8 cellular contexts compared by ENCODE assay signal in genomic region chr12:123271182-123271491, GRCh38. TPM values are rescaled to one million over a fixed set of nuclear protein-coding genes. Genes with fewer than 3 reads are reported as not detected.
DNase-seq lines count a peak whose midpoint lies in the region; ATAC-seq and TF ChIP-seq lines count a peak whose summit lies in the region.

No MANE protein-coding gene starts in this region.

- H2AFZ ChIP-seq in OCI-LY3 (ENCODE audit: low read depth, low read length), result no peak overlapping the region
- H2AFZ ChIP-seq in fibroblast of lung (ENCODE audit: low read length), result no peak overlapping the region

- H3K4me2 ChIP-seq in OCI-LY3 (ENCODE audit: low read length), result 0 out of 2 replicates have a peak overlapping the region, but pooled peaks have one; percentile 22
- H3K4me2 ChIP-seq in fibroblast of lung (ENCODE audit: extremely low read depth, insufficient read depth, low read length), result no peak overlapping the region

- H3K9me3 ChIP-seq in OCI-LY3 (ENCODE audit: insufficient read depth, low read length) (no peaks in the 10 kb centered on the region), fibroblast of lung (ENCODE audit: control insufficient read depth, insufficient read depth, low read depth, low read length) (no peaks in the 10 kb centered on the region)

- H3K9me3 Mint-ChIP-seq in activated T-cell treated with anti-CD3 and anti-CD28 coated beads, Interleukin-2, amount 50 U/mL, for 24 hours, result no peaks in the 10 kb centered on the region
- H3K9me3 Mint-ChIP-seq in nephron, result no peaks in the 10 kb centered on the region

- peak overlapping the region; percentile 78 for H3K4me3 ChIP-seq in AG09309 (ENCODE audit: control insufficient read depth, low read depth, low read length)
- peak overlapping the region; percentile 82 for H3K4me3 ChIP-seq in OCI-LY3 (ENCODE audit: low read length)
- H3K4me3 ChIP-seq in fibroblast of lung (replicated peaks in 1 of 4; ENCODE audit: control extremely low read depth in 1 of 4, insufficient read depth in 1 of 4, low read depth in 3 of 4, low read length in 4 of 4), result peak overlapping the region in 2 of 4 experiments; percentile 43 to 82

- no peak overlapping the region for H3K27ac ChIP-seq in OCI-LY3 (ENCODE audit: low read length)
- H3K27ac ChIP-seq in fibroblast of lung (ENCODE audit: insufficient read depth, low read length), result no peak overlapping the region

- peak overlapping the region; percentile 58; the same call in 1 of the 2 replicates for H3K9ac ChIP-seq in OCI-LY3 (ENCODE audit: low read length)
- peak overlapping the region; percentile 82 for H3K9ac ChIP-seq in fibroblast of lung (ENCODE audit: insufficient read depth, low read length)

- peaks cover 25% of the 10 kb centered on the region for H3K4me1 Mint-ChIP-seq in activated T-cell treated with anti-CD3 and anti-CD28 coated beads, Interleukin-2, amount 50 U/mL, for 24 hours (ENCODE audit: low read depth)
- peaks cover 39% of the 10 kb centered on the region for H3K4me1 Mint-ChIP-seq in nephron

- H3K4me1 ChIP-seq in OCI-LY3 (ENCODE audit: low read length) (peaks cover 14% of the 10 kb centered on the region), fibroblast of lung (ENCODE audit: control insufficient read depth, extremely low read depth, insufficient read depth, low read length) (peaks cover 9% of the 10 kb centered on the region)

- ATAC-seq in GM18909 (IDR thresholded peaks at IDR 0.05; ENCODE audit: poor library complexity, unreplicated experiment) (peak; percentile 61), HG03280 (IDR thresholded peaks at IDR 0.05; ENCODE audit: unreplicated experiment) (peak; percentile 69)
- peak; percentile 67 for ATAC-seq in stimulated activated naive CD8-positive, alpha-beta T cell treated with anti-CD3 and anti-CD28 coated beads, Interleukin-15, Interleukin-2, amounts not matched to agents 100 U/mL and 50 U/mL, for 24 hours

- no peaks in the 10 kb centered on the region for H4K20me1 ChIP-seq in OCI-LY3 (ENCODE audit: insufficient read depth, low read length)
- no peaks in the 10 kb centered on the region for H4K20me1 ChIP-seq in fibroblast of lung (ENCODE audit: control insufficient read depth, extremely low read depth, insufficient read depth, low read length)

- H3K36me3 ChIP-seq in OCI-LY3 (replicated peaks; ENCODE audit: low read depth, low read length) (no peaks in the 10 kb centered on the region), fibroblast of lung (ENCODE audit: control insufficient read depth, insufficient read depth, low read length) (peaks cover 14% of the 10 kb centered on the region)

- H3K27me3 Mint-ChIP-seq in activated T-cell treated with anti-CD3 and anti-CD28 coated beads, Interleukin-2, amount 50 U/mL, for 24 hours, result no peaks in the 10 kb centered on the region
- no peaks in the 10 kb centered on the region for H3K27me3 Mint-ChIP-seq in nephron (ENCODE audit: low read depth)

- H3K27ac Mint-ChIP-seq in activated T-cell treated with anti-CD3 and anti-CD28 coated beads, Interleukin-2, amount 50 U/mL, for 24 hours, result no peak overlapping the region
- H3K27ac Mint-ChIP-seq in nephron, result no peak overlapping the region

- no peak overlapping the region for H3K4me3 Mint-ChIP-seq in activated T-cell treated with anti-CD3 and anti-CD28 coated beads, Interleukin-2, amount 50 U/mL, for 24 hours
- H3K4me3 Mint-ChIP-seq in nephron, result no peak overlapping the region

- TF ChIP-seq CTCF in AG09309 (IDR thresholded peaks at IDR 0.05; ENCODE audit: control insufficient read depth, insufficient read depth, low read depth, low read length, missing control alignments), result peak; percentile 42
- peak; percentile 22; the same call in 1 of the 2 replicates for TF ChIP-seq CTCF in OCI-LY3 (IDR thresholded peaks at IDR 0.05; ENCODE audit: low read depth, low read length)
- TF ChIP-seq CTCF in fibroblast of lung (conservative IDR thresholded peaks at IDR 0.05 in 1 of 2, IDR thresholded peaks at IDR 0.05 in 1 of 2; ENCODE audit: low read depth in 1 of 2, low read length in 2 of 2), result peak; percentile 22 to 36
- TF ChIP-seq CTCF in nephron (IDR thresholded peaks at IDR 0.05; ENCODE audit: unreplicated experiment in 3 of 3), result peak; percentile 24 to 44 (median 38)

- H3K27me3 ChIP-seq in OCI-LY3 (ENCODE audit: low read depth, low read length), result no peaks in the 10 kb centered on the region
- no peaks in the 10 kb centered on the region for H3K27me3 ChIP-seq in fibroblast of lung (ENCODE audit: control insufficient read depth, insufficient read depth, low read length)

- DNase-seq in AG09309 (ENCODE audit: low read depth), result no peak
- DNase-seq in activated T-cell treated with anti-CD3 and anti-CD28 coated beads, Interleukin-2, amount 50 U/mL, for 24 hours, result peak; percentile 83
- DNase-seq in fibroblast of lung (ENCODE audit: low read depth in 2 of 2), result peak; percentile 46 to 52
- DNase-seq in stimulated activated naive CD8-positive, alpha-beta T cell treated with anti-CD3 and anti-CD28 coated beads, Interleukin-15, Interleukin-2, amounts not matched to agents 100 U/mL and 50 U/mL, for 24 hours, result peak; percentile 83

- H3K79me2 ChIP-seq in OCI-LY3 (ENCODE audit: low read length) (peaks cover 21% of the 10 kb centered on the region), fibroblast of lung (ENCODE audit: control insufficient read depth, insufficient read depth, low read length) (peaks cover 48% of the 10 kb centered on the region)

- H3K36me3 Mint-ChIP-seq in activated T-cell treated with anti-CD3 and anti-CD28 coated beads, Interleukin-2, amount 50 U/mL, for 24 hours (ENCODE audit: low read depth), result peaks cover 11% of the 10 kb centered on the region
- H3K36me3 Mint-ChIP-seq in nephron (ENCODE audit: low read depth), result peaks cover 8% of the 10 kb centered on the region

RNA-seq across cellular contexts. Expression of gene CDK2AP1, which starts 0.5 kb away (rescaled TPM):
- total RNA-seq in fibroblast of lung, result 97.8 and 173 TPM in 2 replicates
- 450 and 701 TPM in 2 replicates for polyA plus RNA-seq in fibroblast of lung
- polyA plus RNA-seq in fibroblast of lung (2012), result 213 and 353 TPM in 2 replicates
- polyA minus RNA-seq in fibroblast of lung (ENCODE audit: low replicate concordance), result 83.1 and 133 TPM in 2 replicates

RNA-seq across cellular contexts. Expression of gene MTRFR, which starts 37.9 kb away (rescaled TPM):
- 10.8 and 17.5 TPM in 2 replicates for total RNA-seq in fibroblast of lung
- polyA plus RNA-seq in fibroblast of lung, result 9.5 and 10.4 TPM in 2 replicates
- 15.5 TPM in 2 replicates for polyA plus RNA-seq in fibroblast of lung (2012)
- 7.9 and 12.7 TPM in 2 replicates for polyA minus RNA-seq in fibroblast of lung (ENCODE audit: low replicate concordance)

RNA-seq across cellular contexts. Expression of gene MPHOSPH9, which starts 38.2 kb away (rescaled TPM):
- 31.6 and 50.5 TPM in 2 replicates for total RNA-seq in fibroblast of lung
- 17.2 and 21.9 TPM in 2 replicates for polyA plus RNA-seq in fibroblast of lung
- 9.3 and 13.3 TPM in 2 replicates for polyA plus RNA-seq in fibroblast of lung (2012)
- 3.2 and 11.9 TPM in 2 replicates for polyA minus RNA-seq in fibroblast of lung (ENCODE audit: low replicate concordance)
